ENCODE assay signal across 1 cellular context in genomic region chr7:100874577-100875355, GRCh38.
TF ChIP-seq lines count a peak whose summit lies in the region.

A gene with protein sequence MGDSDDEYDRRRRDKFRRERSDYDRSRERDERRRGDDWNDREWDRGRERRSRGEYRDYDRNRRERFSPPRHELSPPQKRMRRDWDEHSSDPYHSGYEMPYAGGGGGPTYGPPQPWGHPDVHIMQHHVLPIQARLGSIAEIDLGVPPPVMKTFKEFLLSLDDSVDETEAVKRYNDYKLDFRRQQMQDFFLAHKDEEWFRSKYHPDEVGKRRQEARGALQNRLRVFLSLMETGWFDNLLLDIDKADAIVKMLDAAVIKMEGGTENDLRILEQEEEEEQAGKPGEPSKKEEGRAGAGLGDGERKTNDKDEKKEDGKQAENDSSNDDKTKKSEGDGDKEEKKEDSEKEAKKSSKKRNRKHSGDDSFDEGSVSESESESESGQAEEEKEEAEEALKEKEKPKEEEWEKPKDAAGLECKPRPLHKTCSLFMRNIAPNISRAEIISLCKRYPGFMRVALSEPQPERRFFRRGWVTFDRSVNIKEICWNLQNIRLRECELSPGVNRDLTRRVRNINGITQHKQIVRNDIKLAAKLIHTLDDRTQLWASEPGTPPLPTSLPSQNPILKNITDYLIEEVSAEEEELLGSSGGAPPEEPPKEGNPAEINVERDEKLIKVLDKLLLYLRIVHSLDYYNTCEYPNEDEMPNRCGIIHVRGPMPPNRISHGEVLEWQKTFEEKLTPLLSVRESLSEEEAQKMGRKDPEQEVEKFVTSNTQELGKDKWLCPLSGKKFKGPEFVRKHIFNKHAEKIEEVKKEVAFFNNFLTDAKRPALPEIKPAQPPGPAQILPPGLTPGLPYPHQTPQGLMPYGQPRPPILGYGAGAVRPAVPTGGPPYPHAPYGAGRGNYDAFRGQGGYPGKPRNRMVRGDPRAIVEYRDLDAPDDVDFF (plus strand): TSS chr7:100875103. CDS start chr7:100875591, 488 bp downstream.

TF ChIP-seq in HepG2, 621 proteins besides CTCF, POLR2A, EP300 and RAD21 (continued from another document and continues in another):
- TF ChIP-seq, protein P1, sequence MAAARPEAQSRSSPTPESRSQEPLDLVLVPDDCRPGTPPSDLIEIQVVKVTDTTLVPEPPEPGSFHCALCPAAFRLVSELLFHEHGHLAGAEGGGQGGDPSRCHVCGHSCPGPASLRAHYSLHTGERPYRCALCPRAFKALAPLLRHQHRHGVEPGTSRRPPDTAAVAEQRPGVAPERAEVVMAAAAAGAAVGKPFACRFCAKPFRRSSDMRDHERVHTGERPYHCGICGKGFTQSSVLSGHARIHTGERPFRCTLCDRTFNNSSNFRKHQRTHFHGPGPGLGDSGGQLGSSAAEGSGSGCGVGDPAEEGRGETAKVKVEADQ (CRISPR knock-in tag; IDR thresholded peaks at IDR 0.05; ENCODE audit: borderline replicate concordance), result peak; percentile 43; the same call in 1 of the 2 replicates
- TF ChIP-seq ZNF318 (CRISPR knock-in tag; IDR thresholded peaks at IDR 0.05), result peak; percentile 7; the same call in 1 of the 2 replicates
- peak; percentile 96 for TF ChIP-seq TFDP2 (CRISPR knock-in tag; IDR thresholded peaks at IDR 0.05)
- TF ChIP-seq NFATC3 (CRISPR knock-in tag; IDR thresholded peaks at IDR 0.05), result no peak
- TF ChIP-seq ZBTB8A (CRISPR knock-in tag; IDR thresholded peaks at IDR 0.05; ENCODE audit: borderline replicate concordance, low read depth), result peak; percentile 45; the same call in 1 of the 2 replicates
- 0 out of 2 replicates have a peak, but pooled peaks have one; percentile 58 for TF ChIP-seq AKAP8 (CRISPR knock-in tag; IDR thresholded peaks at IDR 0.05)
- TF ChIP-seq, protein P2, sequence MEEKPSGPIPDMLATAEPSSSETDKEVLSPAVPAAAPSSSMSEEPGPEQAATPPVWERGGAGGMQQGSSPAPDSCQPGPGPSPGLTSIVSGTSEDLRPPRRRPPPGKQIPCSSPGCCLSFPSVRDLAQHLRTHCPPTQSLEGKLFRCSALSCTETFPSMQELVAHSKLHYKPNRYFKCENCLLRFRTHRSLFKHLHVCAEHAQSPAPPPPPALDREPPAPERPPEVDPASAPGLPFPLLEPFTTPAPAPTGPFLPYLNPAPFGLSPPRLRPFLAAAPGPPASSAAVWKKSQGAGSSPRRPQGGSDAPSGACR (CRISPR knock-in tag; IDR thresholded peaks at IDR 0.05), result peak; percentile 55; the same call in 1 of the 2 replicates
- TF ChIP-seq HIVEP1 (CRISPR knock-in tag; IDR thresholded peaks at IDR 0.05), result peak; percentile 69; the same call in 1 of the 2 replicates
- peak; percentile 56 for TF ChIP-seq ZNF619 (CRISPR knock-in tag; IDR thresholded peaks at IDR 0.05)
- TF ChIP-seq ZNF567 (CRISPR knock-in tag; IDR thresholded peaks at IDR 0.05; ENCODE audit: borderline replicate concordance), result no peak
- no peak for TF ChIP-seq DPF2 (CRISPR knock-in tag; IDR thresholded peaks at IDR 0.05; ENCODE audit: borderline replicate concordance, low read depth)
- TF ChIP-seq PHF5A (CRISPR knock-in tag; IDR thresholded peaks at IDR 0.05; ENCODE audit: low read depth, unreplicated experiment), result peak; percentile 70
- TF ChIP-seq FIP1L1 (IDR thresholded peaks at IDR 0.05; ENCODE audit: borderline replicate concordance, insufficient read depth, low read depth, low read length), result peak; percentile 66; the same call in 1 of the 2 replicates
- TF ChIP-seq, protein P3, sequence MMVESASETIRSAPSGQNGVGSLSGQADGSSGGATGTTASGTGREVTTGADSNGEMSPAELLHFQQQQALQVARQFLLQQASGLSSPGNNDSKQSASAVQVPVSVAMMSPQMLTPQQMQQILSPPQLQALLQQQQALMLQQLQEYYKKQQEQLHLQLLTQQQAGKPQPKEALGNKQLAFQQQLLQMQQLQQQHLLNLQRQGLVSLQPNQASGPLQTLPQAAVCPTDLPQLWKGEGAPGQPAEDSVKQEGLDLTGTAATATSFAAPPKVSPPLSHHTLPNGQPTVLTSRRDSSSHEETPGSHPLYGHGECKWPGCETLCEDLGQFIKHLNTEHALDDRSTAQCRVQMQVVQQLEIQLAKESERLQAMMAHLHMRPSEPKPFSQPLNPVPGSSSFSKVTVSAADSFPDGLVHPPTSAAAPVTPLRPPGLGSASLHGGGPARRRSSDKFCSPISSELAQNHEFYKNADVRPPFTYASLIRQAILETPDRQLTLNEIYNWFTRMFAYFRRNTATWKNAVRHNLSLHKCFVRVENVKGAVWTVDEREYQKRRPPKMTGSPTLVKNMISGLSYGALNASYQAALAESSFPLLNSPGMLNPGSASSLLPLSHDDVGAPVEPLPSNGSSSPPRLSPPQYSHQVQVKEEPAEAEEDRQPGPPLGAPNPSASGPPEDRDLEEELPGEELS (CRISPR knock-in tag; IDR thresholded peaks at IDR 0.05), result peak; percentile 59; the same call in 1 of the 2 replicates
- TF ChIP-seq HOXA5 (CRISPR knock-in tag; IDR thresholded peaks at IDR 0.05), result peak; percentile 76
- TF ChIP-seq NCOA2 (CRISPR knock-in tag; IDR thresholded peaks at IDR 0.05), result peak; percentile 43; the same call in 1 of the 2 replicates
- TF ChIP-seq REXO4 (CRISPR knock-in tag; IDR thresholded peaks at IDR 0.05; ENCODE audit: borderline replicate concordance), result no peak
- TF ChIP-seq FOXJ3 (CRISPR knock-in tag; IDR thresholded peaks at IDR 0.05; ENCODE audit: borderline replicate concordance), result no peak
- TF ChIP-seq HNRNPL (IDR thresholded peaks at IDR 0.05; ENCODE audit: low read depth, low read length), result 0 out of 2 replicates have a peak, but pooled peaks have one; percentile 50
- TF ChIP-seq RFXAP (CRISPR knock-in tag; IDR thresholded peaks at IDR 0.05; ENCODE audit: borderline replicate concordance), result peak; percentile 49; the same call in 1 of the 2 replicates
- TF ChIP-seq ZNF275 (CRISPR knock-in tag; IDR thresholded peaks at IDR 0.05; ENCODE audit: borderline replicate concordance), result peak; percentile 80
- TF ChIP-seq BRD4 (CRISPR knock-in tag; IDR thresholded peaks at IDR 0.05), result peak; percentile 69; the same call in 1 of the 2 replicates
- peak; percentile 77; the same call in 1 of the 2 replicates for TF ChIP-seq PHF21A (CRISPR knock-in tag; IDR thresholded peaks at IDR 0.05)
- no peak for TF ChIP-seq TEAD2 (CRISPR knock-in tag; IDR thresholded peaks at IDR 0.05)
- TF ChIP-seq CBFB (CRISPR knock-in tag; IDR thresholded peaks at IDR 0.05), result peak; percentile 71; the same call in 1 of the 2 replicates
- TF ChIP-seq WIZ (CRISPR knock-in tag; IDR thresholded peaks at IDR 0.05), result peak; percentile 75; the same call in 1 of the 2 replicates
- no peak for TF ChIP-seq PBX2 (CRISPR knock-in tag; IDR thresholded peaks at IDR 0.05)
- 0 out of 2 replicates have a peak, but pooled peaks have one; percentile 43 for TF ChIP-seq ZNF777 (CRISPR knock-in tag; IDR thresholded peaks at IDR 0.05)
- no peak; the same call in 1 of the 2 replicates for TF ChIP-seq GTF2F1 (IDR thresholded peaks at IDR 0.05; ENCODE audit: low read length)
- no peak for TF ChIP-seq THYN1 (CRISPR knock-in tag; IDR thresholded peaks at IDR 0.05; ENCODE audit: borderline replicate concordance, low read depth)
- TF ChIP-seq MAFG (CRISPR knock-in tag; IDR thresholded peaks at IDR 0.05), result no peak
- no peak for TF ChIP-seq MAFK (conservative IDR thresholded peaks at IDR 0.05 in 1 of 2, IDR thresholded peaks at IDR 0.05 in 1 of 2; ENCODE audit: low read length in 2 of 2)
